In genomic region chr20:46512943-46513844, GRCh38 we compare ENCODE assay signal across 8 cellular contexts. TPM values are rescaled to one million over a fixed set of nuclear protein-coding genes. Genes with fewer than 3 reads are reported as not detected.
DNase-seq lines count a peak whose midpoint lies in the region; ATAC-seq and TF ChIP-seq lines count a peak whose summit lies in the region.

Gene ZNF334 (minus strand): TSS chr20:46513559. CDS start chr20:46512102, 1,457 bp downstream.

- TF ChIP-seq CTCF in astrocyte of the spinal cord (IDR thresholded peaks at IDR 0.05; ENCODE audit: low read depth, low read length) (no peak), sigmoid colon (IDR thresholded peaks at IDR 0.05) (no peak)

- in situ Hi-C loops in astrocyte of the spinal cord (cut with HindIII; ENCODE audit: low sequenced_read_pairs): no loop called here

- peaks cover 0 to 11% (median 3%) of the 10 kb centered on the region in 3 donors for H3K27me3 ChIP-seq in sigmoid colon

- no peak for TF ChIP-seq EP300 in sigmoid colon (IDR thresholded peaks at IDR 0.05)

- TF ChIP-seq POLR2A in sigmoid colon (IDR thresholded peaks at IDR 0.05): no peak

- peak; percentile 53 for DNase-seq in DMS 273 treated with DMSO at 0.1 percent for 48 hours (lab: John Stamatoyannopoulos, UW)
- DNase-seq in NCI-H82 treated with DMSO at 0.1 percent for 48 hours (lab: John Stamatoyannopoulos, UW; ENCODE audit: unreplicated experiment): peak; percentile 73
- peak; percentile 42 for DNase-seq in astrocyte of the spinal cord (ENCODE audit: low read depth, low spot score)
- DNase-seq in iPS-NIHi11 (ENCODE audit: low spot score): peak; percentile 97
- DNase-seq in sigmoid colon: peak; percentile 76

- H3K36me3 ChIP-seq in sigmoid colon: no peaks in the 10 kb centered on the region

- peak; percentile 58 for ATAC-seq in HG02759 (IDR thresholded peaks at IDR 0.05; ENCODE audit: unreplicated experiment)
- no peak for ATAC-seq in HG03039 (IDR thresholded peaks at IDR 0.05; ENCODE audit: unreplicated experiment)
- ATAC-seq in HG03442 (IDR thresholded peaks at IDR 0.05; ENCODE audit: unreplicated experiment): no peak

- H3K4me1 ChIP-seq in sigmoid colon: peaks cover 0 to 6% (median 5%) of the 10 kb centered on the region in 4 donors

- H3K9me3 ChIP-seq in sigmoid colon: no peaks in the 10 kb centered on the region

- peak within 1 kb of the TSS; percentile 61 for H3K4me3 ChIP-seq in astrocyte of the spinal cord (ENCODE audit: low read depth, low read length)
- H3K4me3 ChIP-seq in sigmoid colon: peak within 1 kb of the TSS; percentile 56 to 67 (median 66)

- intact Hi-C loops in sigmoid colon (cut with DNase I): loop anchor here (5.0 to 10.0 kb wide), 2 partner anchors 148 to 169 kb away; no protein-coding TSS in a partner anchor

- WGBS in sigmoid colon, 2 donors: 4 to 15% methylated on average over 49 of the region's 49 CpGs

- peak within 1 kb of the TSS; percentile 38 to 68 (median 55) for H3K27ac ChIP-seq in sigmoid colon

RNA-seq across cellular contexts. Expression of gene ZNF334, which starts in this region (rescaled TPM):
- total RNA-seq in sigmoid colon: 1 to 10 TPM; 2.6 to 6.6 (median 4.4) TPM
- 1 to 10 TPM in 1 of 3 donors, under 1 TPM in 2; 0.46 to 2.4 (median 0.60) TPM for polyA plus RNA-seq in sigmoid colon

Comparison
In these comparisons a context has a peak if more than half of its experiments do, and no peak if none do; other contexts are left out.
1. DNase-seq: peak in every context shown above with its lines; median percentile 97 in iPS-NIHi11; 76 in sigmoid colon; 73 in NCI-H82 treated with DMSO at 0.1 percent for 48 hours; 53 in DMS 273 treated with DMSO at 0.1 percent for 48 hours; 42 in astrocyte of the spinal cord.